ENCODE assay signal across 10 cellular contexts in the genomic region with DNA sequence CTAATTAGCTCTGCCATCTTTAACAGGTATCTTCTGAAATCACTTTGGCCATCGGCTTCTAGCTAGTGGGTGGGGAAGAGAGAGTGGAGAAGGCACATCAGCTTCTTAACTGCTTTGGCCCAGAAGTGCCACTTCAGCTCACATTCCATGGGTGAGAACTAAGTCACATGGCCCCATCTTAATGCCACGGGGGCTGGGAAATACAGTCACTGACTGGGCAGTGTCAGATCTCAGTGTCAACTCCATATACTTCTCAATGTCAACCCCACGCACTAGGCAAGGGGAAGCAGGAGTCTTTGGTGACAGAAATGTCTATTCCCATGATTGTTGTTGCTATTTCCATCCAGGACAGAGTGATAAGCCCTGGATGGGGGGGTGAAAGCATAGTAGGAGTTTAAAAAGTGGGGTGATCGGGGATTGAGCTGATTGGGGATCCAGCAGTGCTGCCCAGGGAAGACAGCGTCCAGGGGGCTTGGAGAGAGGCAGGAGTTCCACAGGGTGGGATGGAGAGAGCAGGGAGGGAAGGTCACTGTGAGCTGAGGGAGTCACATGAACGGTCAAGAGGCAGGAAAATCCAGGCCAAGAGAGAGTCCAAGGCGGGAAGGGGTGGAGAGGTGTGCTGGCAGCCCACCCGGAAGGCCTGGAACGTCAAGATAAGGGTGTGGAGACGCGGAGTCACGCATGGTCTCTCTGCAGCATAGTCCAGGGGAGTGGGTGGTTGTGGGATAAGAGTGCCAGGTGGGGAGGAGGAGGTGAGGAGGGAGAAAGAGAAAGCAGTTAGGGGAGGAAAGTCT. TPM values are rescaled to one million over a fixed set of nuclear protein-coding genes. Genes with fewer than 3 reads are reported as not detected.
A peak's percentile ranks its signal among the peaks of the same experiment; 100 is the strongest.
DNase-seq lines count a peak whose midpoint lies in the region; ATAC-seq and TF ChIP-seq lines count a peak whose summit lies in the region.
"Had no signal": no experiment of that assay in that cellular context is flagged by ENCODE, and none has a peak within 500 bp of the region (broad histone marks: within the 10 kb centered on the region; RNA-seq: fewer than 3 reads in every experiment).

No MANE protein-coding gene starts in this region.

- H3K4me3 ChIP-seq in dorsolateral prefrontal cortex (no peak overlapping the region), muscle layer of duodenum (ENCODE audit: low read depth in 1 of 2, low read length in 2 of 2) (no peak overlapping the region), tibial nerve (no peak overlapping the region)

- TF ChIP-seq POLR2A in tibial nerve (IDR thresholded peaks at IDR 0.05): no peak

- H3K4me3 Mint-ChIP-seq in activated T-cell treated with anti-CD3 and anti-CD28 coated beads, Interleukin-2, amount 50 U/mL, for 24 hours: no peak overlapping the region

- peak; percentile 28 for DNase-seq in activated T-cell treated with anti-CD3 and anti-CD28 coated beads, Interleukin-2, amount 50 U/mL, for 24 hours
- DNase-seq in activated T-cell treated with anti-CD3 and anti-CD28 coated beads for 4 hours (no peak), dorsolateral prefrontal cortex (peak in 1 of 10 donors; percentile 39), tibial nerve (ENCODE audit: low spot score in 2 of 2) (no peak), T-helper 1 cell (no peak), HT-29 (ENCODE audit: low spot score) (no peak)
- DNase-seq: stimulated activated CD4-positive, alpha-beta T cell treated with anti-CD3 and anti-CD28 coated beads, Interleukin-2, amount 100 ng/mL, for 24 hours had no signal

- H3K4me1 ChIP-seq in muscle layer of duodenum (ENCODE audit: control insufficient read depth in 1 of 2, insufficient read depth in 2 of 2, low read length in 2 of 2) (peaks cover 40 to 53% of the 10 kb centered on the region in 2 donors), tibial nerve (peaks cover 0 to 89% (median 58%) of the 10 kb centered on the region in 4 donors)

- peaks cover 95% of the 10 kb centered on the region for H3K4me1 Mint-ChIP-seq in activated T-cell treated with anti-CD3 and anti-CD28 coated beads, Interleukin-2, amount 50 U/mL, for 24 hours (ENCODE audit: low read depth)

- H3K36me3 ChIP-seq in muscle layer of duodenum (ENCODE audit: control insufficient read depth in 1 of 2, insufficient read depth in 2 of 2, low read length in 2 of 2) (no peaks in the 10 kb centered on the region), tibial nerve (no peaks in the 10 kb centered on the region)

- no peaks in the 10 kb centered on the region for H3K27me3 ChIP-seq in dorsolateral prefrontal cortex
- H3K27me3 ChIP-seq in muscle layer of duodenum (ENCODE audit: low read depth, low read length): no peaks in the 10 kb centered on the region
- no peaks in the 10 kb centered on the region for H3K27me3 ChIP-seq in tibial nerve

- peaks cover 3% of the 10 kb centered on the region for H3K36me3 Mint-ChIP-seq in activated T-cell treated with anti-CD3 and anti-CD28 coated beads, Interleukin-2, amount 50 U/mL, for 24 hours (ENCODE audit: low read depth)

- no peaks in the 10 kb centered on the region for H3K9me3 Mint-ChIP-seq in activated T-cell treated with anti-CD3 and anti-CD28 coated beads, Interleukin-2, amount 50 U/mL, for 24 hours

- peak overlapping the region; percentile 35 for H3K27ac Mint-ChIP-seq in activated T-cell treated with anti-CD3 and anti-CD28 coated beads, Interleukin-2, amount 50 U/mL, for 24 hours

- WGBS in tibial nerve, 2 donors: 55 to 56% methylated on average over 12 of the region's 12 CpGs

- TF ChIP-seq EP300 in tibial nerve (IDR thresholded peaks at IDR 0.05): peak in 1 of 2 donors; percentile 54

- TF ChIP-seq CTCF in dorsolateral prefrontal cortex (IDR thresholded peaks at IDR 0.05 in 54 of 56, conservative IDR thresholded peaks at IDR 0.05 in 2 of 56; ENCODE audit: low read depth in 1 of 56, partially characterized antibody in 56 of 56): no peak
- TF ChIP-seq CTCF in tibial nerve (IDR thresholded peaks at IDR 0.05): no peak

- H3K27me3 Mint-ChIP-seq in activated T-cell treated with anti-CD3 and anti-CD28 coated beads, Interleukin-2, amount 50 U/mL, for 24 hours: no peaks in the 10 kb centered on the region

- no peak for ATAC-seq in HG02571 (IDR thresholded peaks at IDR 0.05; ENCODE audit: unreplicated experiment)

- intact Hi-C loops in dorsolateral prefrontal cortex (cut with DNase I): loop anchor here in 1 of 2 donors (1.0 to 5.0 kb wide), 3 partner anchors 23 to 234 kb away; no protein-coding TSS in a partner anchor

- H3K9me3 ChIP-seq in muscle layer of duodenum (ENCODE audit: control insufficient read depth in 1 of 2, low read length in 2 of 2) (no peaks in the 10 kb centered on the region), tibial nerve (no peaks in the 10 kb centered on the region)

- H3K27ac ChIP-seq in dorsolateral prefrontal cortex: peak overlapping the region in 48 of 59 donors; percentile 6 to 83 (median 58)
- H3K27ac ChIP-seq in muscle layer of duodenum (ENCODE audit: low read length): peak overlapping the region; percentile 67
- peak overlapping the region; percentile 34 to 97 (median 68) for H3K27ac ChIP-seq in tibial nerve

RNA-seq across cellular contexts. Expression of a gene that starts 29.2 kb away (rescaled TPM):
- total RNA-seq in dorsolateral prefrontal cortex: under 1 TPM in 4 of 120 experiments, not detected in 116; 0.25 to 0.49 (median 0.30) TPM
- 1 to 10 TPM in 1 of 4 donors, not detected in 3; 1.5 TPM for total RNA-seq in tibial nerve
- total RNA-seq in HT-29 (2014; rRNA removed; shearing (Covaris generic)): not detected in 2 replicates
- total RNA-seq: M059J had no signal

RNA-seq across cellular contexts. Expression of a gene that starts 34.7 kb away (rescaled TPM):
- total RNA-seq in dorsolateral prefrontal cortex (not detected), tibial nerve (under 1 TPM in 1 of 4 donors, not detected in 3; 0.30 TPM)
- 148 and 187 TPM in 2 replicates for total RNA-seq in HT-29 (2014; rRNA removed; shearing (Covaris generic))
- total RNA-seq: M059J had no signal

Comparison
In these comparisons a context has a peak if more than half of its experiments do, and no peak if none do; other contexts are left out.
1. RNA of a gene that starts 34.7 kb away (total RNA-seq): 148 to 187 TPM in HT-29; not detected in dorsolateral prefrontal cortex and 0.30 TPM in tibial nerve; every median in the first group is over 100 times any median in the second.
2. Peak in every context shown above with its lines, with median percentiles within 50 percentile points of each other: H3K27ac ChIP-seq.